In genomic region chr6:97195117-97195516, GRCh38 we compare ENCODE assay signal across 18 cellular contexts.
DNase-seq lines count a peak whose midpoint lies in the region; ATAC-seq and TF ChIP-seq lines count a peak whose summit lies in the region.
"Had no signal": no experiment of that assay in that cellular context is flagged by ENCODE, and none has a peak within 500 bp of the region (broad histone marks: within the 10 kb centered on the region; RNA-seq: fewer than 3 reads in every experiment).

No MANE protein-coding gene starts in this region.

- H3K27me3 Mint-ChIP-seq in CD8-positive, alpha-beta T cell (ENCODE audit: low read depth) = no peaks in the 10 kb centered on the region
- H3K27me3 Mint-ChIP-seq: CD8-positive, alpha-beta memory T cell; natural killer cell treated with Interleukin-12 subunit alpha and Interleukin-12 subunit beta and Interleukin-15 and Interleukin-18, amount 100 ng/mL, for 72 hours had no signal

- H3K9me3 Mint-ChIP-seq in CD8-positive, alpha-beta T cell = no peaks in the 10 kb centered on the region
- H3K9me3 Mint-ChIP-seq: CD8-positive, alpha-beta memory T cell; natural killer cell treated with Interleukin-12 subunit alpha and Interleukin-12 subunit beta and Interleukin-15 and Interleukin-18, amount 100 ng/mL, for 72 hours had no signal

- ATAC-seq in CD8-positive, alpha-beta T cell = no peak
- no peak for ATAC-seq in HG03460 (IDR thresholded peaks at IDR 0.05; ENCODE audit: unreplicated experiment)
- ATAC-seq: A549; body of pancreas; gastroesophageal sphincter; natural killer cell treated with Interleukin-12 subunit alpha and Interleukin-12 subunit beta and Interleukin-15 and Interleukin-18, amount 100 ng/mL, for 72 hours had no signal

- no peaks in the 10 kb centered on the region for H3K9me3 ChIP-seq in CD8-positive, alpha-beta T cell (ENCODE audit: low read length)
- H3K9me3 ChIP-seq: A549, body of pancreas, gastroesophageal sphincter had no signal

- H3K27ac ChIP-seq in CD8-positive, alpha-beta T cell (ENCODE audit: low read depth, low read length) = no peak overlapping the region
- H3K27ac ChIP-seq: A549, body of pancreas, gastroesophageal sphincter had no signal

- H3K27ac Mint-ChIP-seq in CD8-positive, alpha-beta T cell = no peak overlapping the region
- H3K27ac Mint-ChIP-seq: CD8-positive, alpha-beta memory T cell; natural killer cell treated with Interleukin-12 subunit alpha and Interleukin-12 subunit beta and Interleukin-15 and Interleukin-18, amount 100 ng/mL, for 72 hours had no signal

- TF ChIP-seq CTCF in CD8-positive, alpha-beta T cell (IDR thresholded peaks at IDR 0.05) = no peak

- DNase-seq in NCI-H345 (lab: John Stamatoyannopoulos, UW) = peak; percentile 8
- no peak for DNase-seq in NCI-H345 treated with DMSO at 0.1 percent for 48 hours (lab: John Stamatoyannopoulos, UW; ENCODE audit: unreplicated experiment)
- DNase-seq in NCI-H2171 (lab: John Stamatoyannopoulos, UW) = peak; percentile 41
- peak; percentile 33 for DNase-seq in dermis blood vessel endothelial cell
- DNase-seq in skeletal muscle cell (ENCODE audit: low read depth) = peak; percentile 31
- DNase-seq in CD8-positive, alpha-beta T cell = no peak
- no peak for DNase-seq in AG20443 (ENCODE audit: low spot score)
- DNase-seq: activated CD4-positive, CD25-positive, alpha-beta regulatory T cell treated with anti-CD3 and anti-CD28 coated beads, Interleukin-2, amount 50 U/mL, for 72 hours; CD8-positive, alpha-beta memory T cell; effector CD4-positive, alpha-beta T cell; MV-4-11; RPMI8226 had no signal

- H3K4me1 Mint-ChIP-seq in CD8-positive, alpha-beta T cell (ENCODE audit: low read depth) = no peaks in the 10 kb centered on the region
- H3K4me1 Mint-ChIP-seq: CD8-positive, alpha-beta memory T cell had no signal

- H3K36me3 Mint-ChIP-seq in CD8-positive, alpha-beta T cell = peaks cover 5% of the 10 kb centered on the region
- H3K36me3 Mint-ChIP-seq: natural killer cell treated with Interleukin-12 subunit alpha and Interleukin-12 subunit beta and Interleukin-15 and Interleukin-18, amount 100 ng/mL, for 72 hours had no signal

- H3K27me3 ChIP-seq in CD8-positive, alpha-beta T cell (ENCODE audit: insufficient read depth, low read length) = no peaks in the 10 kb centered on the region
- H3K27me3 ChIP-seq: body of pancreas, gastroesophageal sphincter had no signal

- H3K4me1 ChIP-seq in CD8-positive, alpha-beta T cell (ENCODE audit: insufficient read depth, low read length) = no peaks in the 10 kb centered on the region
- H3K4me1 ChIP-seq: A549, body of pancreas, gastroesophageal sphincter had no signal

- intact Hi-C loops in CD8-positive, alpha-beta T cell (cut with DNase I, micrococcal nuclease) = no loop called here

- POLR2A ChIA-PET in CD8-positive, alpha-beta T cell (lab: Charles Lee) = no interaction called here

- H3K4me3 ChIP-seq in skeletal muscle cell (ENCODE audit: low read depth, low read length) = no peak overlapping the region
- H3K4me3 ChIP-seq in CD8-positive, alpha-beta T cell (ENCODE audit: low read depth, low read length) = no peak overlapping the region
- H3K4me3 ChIP-seq: A549, body of pancreas, gastroesophageal sphincter, lung had no signal

- CTCF ChIA-PET in CD8-positive, alpha-beta T cell (lab: Charles Lee) = no interaction called here

- H3K4me3 Mint-ChIP-seq in CD8-positive, alpha-beta T cell = no peak overlapping the region
- H3K4me3 Mint-ChIP-seq: CD8-positive, alpha-beta memory T cell; natural killer cell treated with Interleukin-12 subunit alpha and Interleukin-12 subunit beta and Interleukin-15 and Interleukin-18, amount 100 ng/mL, for 72 hours had no signal

- no peaks in the 10 kb centered on the region for H3K36me3 ChIP-seq in CD8-positive, alpha-beta T cell (ENCODE audit: insufficient read depth, low read length)

Comparison
In these comparisons a context has a peak if more than half of its experiments do, and no peak if none do; other contexts are left out.
1. DNase-seq: peak in NCI-H345 (single experiment), NCI-H2171 (single experiment), dermis blood vessel endothelial cell (single experiment) and skeletal muscle cell (single experiment); none in NCI-H345 treated with DMSO at 0.1 percent for 48 hours (single experiment), CD8-positive, alpha-beta T cell (0 of 7) and AG20443 (single experiment).